Comparison of ENCODE assay signal across 1 cellular context in the genomic region with DNA sequence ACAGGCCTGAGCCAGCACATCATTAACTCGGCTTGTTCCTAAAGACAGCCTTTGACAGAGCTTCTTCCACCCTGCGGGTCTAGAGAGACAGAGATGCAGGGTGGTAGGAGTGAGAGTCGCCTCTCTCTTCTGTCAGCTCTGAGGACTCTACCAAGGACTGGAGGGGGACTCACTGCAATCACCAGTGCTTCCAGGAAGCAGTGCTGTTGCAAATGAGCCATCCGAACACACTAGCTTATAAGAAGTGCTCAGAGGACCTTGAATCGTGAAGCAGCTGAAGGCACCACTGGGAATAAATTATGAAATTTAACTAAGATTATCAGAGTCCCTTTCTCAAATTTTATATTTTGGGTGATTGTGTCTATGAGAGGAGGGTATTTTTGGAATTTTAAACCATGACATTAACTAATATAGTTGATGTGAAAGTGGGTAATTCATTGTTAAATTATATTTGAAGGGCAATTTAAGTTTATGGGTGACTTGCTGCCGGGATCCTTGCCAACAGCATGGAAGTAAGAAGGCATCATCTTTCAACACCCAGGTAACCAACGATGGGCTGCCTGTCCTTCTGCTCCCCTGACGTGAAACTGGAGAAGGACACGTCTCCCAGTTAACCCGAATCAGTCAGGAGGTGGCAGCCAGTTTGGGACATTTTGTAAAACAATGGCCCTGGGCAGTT.
TF ChIP-seq lines count a peak whose summit lies in the region.

No MANE protein-coding gene starts in this region.

TF ChIP-seq in IMR-90, 13 proteins besides CTCF, POLR2A, EP300 and RAD21 (continued from another document):
- TF ChIP-seq, protein P1, sequence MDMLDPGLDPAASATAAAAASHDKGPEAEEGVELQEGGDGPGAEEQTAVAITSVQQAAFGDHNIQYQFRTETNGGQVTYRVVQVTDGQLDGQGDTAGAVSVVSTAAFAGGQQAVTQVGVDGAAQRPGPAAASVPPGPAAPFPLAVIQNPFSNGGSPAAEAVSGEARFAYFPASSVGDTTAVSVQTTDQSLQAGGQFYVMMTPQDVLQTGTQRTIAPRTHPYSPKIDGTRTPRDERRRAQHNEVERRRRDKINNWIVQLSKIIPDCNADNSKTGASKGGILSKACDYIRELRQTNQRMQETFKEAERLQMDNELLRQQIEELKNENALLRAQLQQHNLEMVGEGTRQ (IDR thresholded peaks at IDR 0.05; ENCODE audit: low read depth, low read length): no peak
- no peak for TF ChIP-seq MAFK (IDR thresholded peaks at IDR 0.05; ENCODE audit: low read depth, low read length)
- no peak for TF ChIP-seq CEBPB (IDR thresholded peaks at IDR 0.05; ENCODE audit: low read depth, low read length)
TF ChIP-seq in IMR-90: peak in this region for 0.
